ENCODE assay signal across 1 cellular context in the genomic region with DNA sequence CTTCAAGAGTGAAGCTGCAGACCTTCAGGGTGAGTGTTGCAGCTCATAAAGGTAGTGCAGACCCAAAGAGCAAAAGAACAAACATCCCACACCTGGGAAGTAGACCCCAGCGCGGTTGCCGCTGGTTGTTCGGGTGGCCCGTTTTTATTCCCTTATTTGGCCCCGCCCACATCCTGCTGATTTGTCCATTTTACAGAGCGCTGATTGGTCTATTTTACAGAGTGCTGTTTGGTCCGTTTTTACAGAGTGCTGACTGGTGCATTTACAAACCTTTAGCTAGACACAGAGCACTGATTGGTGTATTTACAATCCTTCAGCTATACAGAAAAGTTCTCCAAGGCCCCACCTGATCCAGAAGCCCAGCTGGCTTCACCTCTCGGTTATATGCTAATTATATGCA.
TF ChIP-seq lines count a peak whose summit lies in the region.

No MANE protein-coding gene starts in this region.

TF ChIP-seq in GM23338, 12 proteins besides CTCF, POLR2A, EP300 and RAD21 (continued from another document):
- TF ChIP-seq CREB1 (CRISPR knock-in tag; IDR thresholded peaks at IDR 0.05; ENCODE audit: low read depth) (no peak), ETS1 (IDR thresholded peaks at IDR 0.05) (no peak), ZNF462 (CRISPR knock-in tag; IDR thresholded peaks at IDR 0.05) (no peak), NANOG (IDR thresholded peaks at IDR 0.05; ENCODE audit: borderline replicate concordance) (no peak), EZH2phosphoT487 (IDR thresholded peaks at IDR 0.05; ENCODE audit: unreplicated experiment) (no peak), JUNB (IDR thresholded peaks at IDR 0.05; ENCODE audit: unreplicated experiment) (no peak), REST (IDR thresholded peaks at IDR 0.05; ENCODE audit: unreplicated experiment) (no peak)
